ENCODE assay signal across 11 cellular contexts in the genomic region with DNA sequence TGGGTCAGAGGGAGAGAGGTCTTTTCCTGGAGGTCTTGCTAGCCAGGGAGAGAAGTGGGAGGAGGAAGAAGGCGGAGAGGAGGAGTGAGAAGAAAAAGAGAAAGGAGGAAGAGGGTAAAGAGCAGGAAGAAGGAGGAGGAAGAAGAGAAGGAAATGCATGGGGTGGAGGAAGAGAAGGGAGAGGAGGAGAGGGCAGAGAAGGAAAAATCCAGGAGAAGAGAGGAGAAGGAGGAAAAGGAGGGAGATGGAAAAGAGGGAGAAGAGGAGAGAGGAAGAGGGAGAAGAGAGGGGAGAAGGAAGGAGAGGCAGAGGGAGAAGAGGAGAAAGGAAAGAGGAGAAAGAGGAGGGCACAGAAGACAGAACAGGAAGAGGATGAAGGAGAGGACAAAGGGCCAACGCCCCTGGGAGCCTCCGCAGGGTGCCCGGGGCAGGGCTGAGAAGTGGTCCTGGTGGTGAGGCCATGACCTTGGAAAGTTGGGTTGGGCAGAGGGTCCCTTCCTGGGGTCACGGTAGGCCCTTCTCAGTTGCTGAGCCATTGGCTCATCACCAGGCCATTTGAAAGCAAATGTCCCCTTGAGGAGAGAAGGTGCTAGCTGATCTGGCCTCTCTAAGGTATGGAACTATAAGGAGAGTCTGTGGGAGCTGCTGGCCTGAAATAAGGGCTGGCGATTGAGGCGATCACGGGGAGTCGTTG. TPM values are rescaled to one million over a fixed set of nuclear protein-coding genes. Genes with fewer than 3 reads are reported as not detected.
DNase-seq lines count a peak whose midpoint lies in the region; ATAC-seq, FAIRE-seq and TF ChIP-seq lines count a peak whose summit lies in the region.
"Had no signal": no experiment of that assay in that cellular context is flagged by ENCODE, and none has a peak within 500 bp of the region (broad histone marks: within the 10 kb centered on the region; RNA-seq: fewer than 3 reads in every experiment).

No MANE protein-coding gene starts in this region.

- H3K79me1 ChIP-seq in mesenchymal stem cell (replicated peaks; ENCODE audit: low read length, poor library complexity, severe bottlenecking) = peaks cover 3% of the 10 kb centered on the region

- peak overlapping the region in 1 of 2 experiments; percentile 84 for H3K14ac ChIP-seq in mesenchymal stem cell (ENCODE audit: low read length in 2 of 2)

- no peak for ATAC-seq in HepG2
- no peak for ATAC-seq in right lobe of liver
- no peak for ATAC-seq in upper lobe of right lung

- 63% methylated on average over 5 of the region's 9 CpGs for WGBS in HepG2 (ENCODE audit: low lambda C conversion rate)
- 44% methylated on average over 7 of the region's 9 CpGs for WGBS in right lobe of liver (ENCODE audit: insufficient coverage, low coverage, low lambda C conversion rate, missing lambda C conversion rate)
- 62% methylated on average over 9 of the region's 9 CpGs for WGBS in mesenchymal stem cell
- 59 to 60% methylated on average over 9 of the region's 9 CpGs for WGBS in lower leg skin, 2 donors

- no peak overlapping the region for H3K27ac Mint-ChIP-seq in astrocyte (ENCODE audit: unreplicated experiment)

- H3K27me3 ChIP-seq in HepG2 (ENCODE audit: control insufficient read depth in 1 of 2, insufficient read depth in 2 of 2, low read length in 2 of 2) (peaks cover 0 to 15% of the 10 kb centered on the region in 2 experiments; a peak in 2 of 5 replicates), right lobe of liver (no peaks in the 10 kb centered on the region), astrocyte (ENCODE audit: insufficient read depth, low read length) (peaks cover 9% of the 10 kb centered on the region), mesenchymal stem cell (ENCODE audit: control insufficient read depth in 1 of 2, insufficient read depth in 1 of 2, low read length in 2 of 2) (peaks cover 37 to 54% of the 10 kb centered on the region in 2 experiments), upper lobe of right lung (no peaks in the 10 kb centered on the region)

- H2AFZ ChIP-seq in HepG2 (ENCODE audit: low read length) (no peak overlapping the region), astrocyte (ENCODE audit: low read depth, low read length) (peak overlapping the region; percentile 5), mesenchymal stem cell (ENCODE audit: low read depth, low read length) (no peak overlapping the region)

- no peak overlapping the region for H3K23ac ChIP-seq in mesenchymal stem cell (ENCODE audit: low read length in 2 of 2)

- peak overlapping the region; percentile 46 to 84 (median 81); a peak in 4 of 6 replicates for H3K4me3 ChIP-seq in HepG2 (replicated peaks in 1 of 3; ENCODE audit: insufficient read depth in 1 of 3, low read depth in 2 of 3, low read length in 3 of 3)
- peak overlapping the region in 1 of 3 donors; percentile 37 for H3K4me3 ChIP-seq in right lobe of liver
- no peak overlapping the region for H3K4me3 ChIP-seq in astrocyte (ENCODE audit: insufficient read depth, low read depth, low read length)
- no peak overlapping the region for H3K4me3 ChIP-seq in mesenchymal stem cell (ENCODE audit: insufficient read depth in 1 of 2, low read depth in 1 of 2, low read length in 2 of 2)
- H3K4me3 ChIP-seq in upper lobe of right lung = peak overlapping the region; percentile 60
- H3K4me3 ChIP-seq in lower leg skin (ENCODE audit: low read depth, poor library complexity, severe bottlenecking) = no peak overlapping the region

- peak overlapping the region; percentile 77 for H3K4me3 Mint-ChIP-seq in astrocyte (ENCODE audit: unreplicated experiment)

- DNase-seq in HepG2 (ENCODE audit: low spot score) (no peak), right lobe of liver (no peak), astrocyte (ENCODE audit: low read depth) (no peak), mesenchymal stem cell (no peak), upper lobe of right lung (no peak), lower leg skin (ENCODE audit: low spot score in 2 of 2) (no peak), HK-2 (ENCODE audit: unreplicated experiment) (no peak), DMS79 (lab: John Stamatoyannopoulos, UW) (no peak)
- DNase-seq: hippocampal formation, NCI-H1105 had no signal

- TF ChIP-seq CTCF in HepG2 (CRISPR knock-in tag; IDR thresholded peaks at IDR 0.05) (no peak), right lobe of liver (IDR thresholded peaks at IDR 0.05) (no peak), astrocyte (IDR thresholded peaks at IDR 0.05; ENCODE audit: insufficient read depth, low read depth, low read length) (no peak), upper lobe of right lung (IDR thresholded peaks at IDR 0.05) (no peak), lower leg skin (IDR thresholded peaks at IDR 0.05) (no peak)

- no peak overlapping the region for H3K4ac ChIP-seq in mesenchymal stem cell (ENCODE audit: low read depth in 1 of 2, low read length in 2 of 2)

- no TSS peak for BruUV-seq in HepG2 (replicated peaks; lab: Mats Ljungman, UMichigan)

- peaks cover 42% of the 10 kb centered on the region for H3K27me3 Mint-ChIP-seq in astrocyte (ENCODE audit: low read depth, unreplicated experiment)

- peak overlapping the region in 1 of 2 experiments; percentile 9 for H3K18ac ChIP-seq in mesenchymal stem cell (ENCODE audit: low read depth in 1 of 2, low read length in 2 of 2)

- H2BK15ac ChIP-seq in mesenchymal stem cell (ENCODE audit: low read depth, poor library complexity, severe bottlenecking) = peak overlapping the region; percentile 30

- TF ChIP-seq POLR2A in HepG2 (IDR thresholded peaks at IDR 0.05; ENCODE audit: insufficient read depth in 1 of 2, low read depth in 2 of 2, low read length in 2 of 2) (no peak), right lobe of liver (IDR thresholded peaks at IDR 0.05) (no peak), lower leg skin (IDR thresholded peaks at IDR 0.05) (no peak)

- H3K9me3 ChIP-seq in HepG2 (ENCODE audit: low read length) = no peaks in the 10 kb centered on the region
- no peaks in the 10 kb centered on the region for H3K9me3 ChIP-seq in right lobe of liver
- no peaks in the 10 kb centered on the region for H3K9me3 ChIP-seq in astrocyte (ENCODE audit: insufficient read depth, low read depth, low read length)
- H3K9me3 ChIP-seq in mesenchymal stem cell (ENCODE audit: control insufficient read depth, low read length) = no peaks in the 10 kb centered on the region
- H3K9me3 ChIP-seq in upper lobe of right lung = no peaks in the 10 kb centered on the region

- peaks cover 13% of the 10 kb centered on the region for H3K4me1 Mint-ChIP-seq in astrocyte (ENCODE audit: low read depth, unreplicated experiment)

- TF ChIP-seq RAD21 in HepG2 (CRISPR knock-in tag; IDR thresholded peaks at IDR 0.05) = no peak

- H3K79me2 ChIP-seq in HepG2 (ENCODE audit: insufficient read depth, low read length) (peaks cover 7% of the 10 kb centered on the region), astrocyte (ENCODE audit: insufficient read depth, low read length) (no peaks in the 10 kb centered on the region)

- in situ Hi-C loops in HepG2 (cut with HindIII; ENCODE audit: extremely low pct_ligation_motif_present, low pct_unique_long_range_greater_than_20kb) = no loop called here

- POLR2A ChIA-PET in HepG2 (lab: Yijun Ruan, JAX) = interaction anchor here (0.9 to 1.5 kb wide), 3 partner anchors 17 to 57 kb away, joined by 3 to 4 read pairs (median 3); no protein-coding TSS in a partner anchor

- peaks cover 2% of the 10 kb centered on the region for H3K9me3 Mint-ChIP-seq in astrocyte (ENCODE audit: unreplicated experiment)

- no peak overlapping the region for H2BK5ac ChIP-seq in mesenchymal stem cell (ENCODE audit: low read depth, low read length, poor library complexity, severe bottlenecking)

- no peak overlapping the region for H4K8ac ChIP-seq in mesenchymal stem cell (ENCODE audit: low read length)

- FAIRE-seq in HepG2 (lab: Jason Lieb, UNC) = no peak
- FAIRE-seq in astrocyte (lab: Jason Lieb, UNC) = no peak

- H3K27ac ChIP-seq in HepG2 (ENCODE audit: extremely low read length, insufficient read depth, low read length) (no peak overlapping the region), right lobe of liver (no peak overlapping the region), astrocyte (ENCODE audit: low read depth, low read length) (no peak overlapping the region), mesenchymal stem cell (ENCODE audit: low read length, poor library complexity, severe bottlenecking) (no peak overlapping the region), upper lobe of right lung (no peak overlapping the region)

- intact Hi-C loops in HepG2 (cut with micrococcal nuclease; ENCODE audit: unreplicated experiment) = loop anchor here (1.0 kb wide), 1 partner anchor 33 kb away; no protein-coding TSS in a partner anchor
- intact Hi-C loops in right lobe of liver (cut with DNase I) = no loop called here
- intact Hi-C loops in upper lobe of right lung (cut with DNase I) = no loop called here
- intact Hi-C loops in lower leg skin (cut with DNase I; ENCODE audit: low total_unique reads) = no loop called here

- H4K20me1 ChIP-seq in HepG2 (ENCODE audit: insufficient read depth, low read length) = no peaks in the 10 kb centered on the region
- no peaks in the 10 kb centered on the region for H4K20me1 ChIP-seq in astrocyte (ENCODE audit: insufficient read depth, low read length)

- H3K36me3 ChIP-seq in HepG2 (replicated peaks in 1 of 2; ENCODE audit: control insufficient read depth in 1 of 2, insufficient read depth in 2 of 2, low read length in 2 of 2) (no peaks in the 10 kb centered on the region), right lobe of liver (no peaks in the 10 kb centered on the region), astrocyte (ENCODE audit: insufficient read depth, low read length) (no peaks in the 10 kb centered on the region), mesenchymal stem cell (ENCODE audit: control insufficient read depth in 1 of 2, insufficient read depth in 2 of 2, low read depth in 1 of 2, low read length in 2 of 2) (no peaks in the 10 kb centered on the region), upper lobe of right lung (no peaks in the 10 kb centered on the region)

- TF ChIP-seq EP300 in HepG2 (IDR thresholded peaks at IDR 0.05; ENCODE audit: low read depth in 2 of 2, low read length in 2 of 2) = no peak
- no peak for TF ChIP-seq EP300 in HepG2 (CRISPR knock-in tag; IDR thresholded peaks at IDR 0.05; ENCODE audit: borderline replicate concordance)

- H4K91ac ChIP-seq in mesenchymal stem cell (ENCODE audit: low read length) = peak overlapping the region; percentile 29

- H3K4me1 ChIP-seq in HepG2 (ENCODE audit: insufficient read depth, low read length) = peaks cover 83% of the 10 kb centered on the region
- peaks cover 0 to 11% (median 0%) of the 10 kb centered on the region in 4 donors for H3K4me1 ChIP-seq in right lobe of liver
- H3K4me1 ChIP-seq in astrocyte (ENCODE audit: insufficient read depth, low read length) = peaks cover 15% of the 10 kb centered on the region
- peaks cover 36% of the 10 kb centered on the region for H3K4me1 ChIP-seq in mesenchymal stem cell (ENCODE audit: control insufficient read depth, insufficient read depth, low read depth, low read length)
- H3K4me1 ChIP-seq in upper lobe of right lung = peaks cover 34% of the 10 kb centered on the region

- no peaks in the 10 kb centered on the region for H3K36me3 Mint-ChIP-seq in astrocyte (ENCODE audit: low read depth, unreplicated experiment)

- H3K9ac ChIP-seq in HepG2 (ENCODE audit: insufficient read depth, low read depth, low read length) (peak overlapping the region; percentile 28; the same call in 1 of the 2 replicates), astrocyte (ENCODE audit: low read length) (no peak overlapping the region), mesenchymal stem cell (ENCODE audit: low read length) (no peak overlapping the region)

- no peak overlapping the region for H2AK5ac ChIP-seq in mesenchymal stem cell (ENCODE audit: low read length, severe bottlenecking)

- CTCF ChIA-PET in HepG2 (lab: Yijun Ruan, JAX; ENCODE audit: low intra/inter-chr PET ratio, low total read pairs) = interaction anchor here (1.2 to 3.0 kb wide), 2 partner anchors 32 to 35 kb away, joined by 10 to 22 read pairs; no protein-coding TSS in a partner anchor

- H3K4me2 ChIP-seq in HepG2 (ENCODE audit: low read depth, low read length) (peak overlapping the region; percentile 85), astrocyte (ENCODE audit: low read length) (peak overlapping the region; percentile 83), mesenchymal stem cell (ENCODE audit: low read length, poor library complexity, severe bottlenecking) (no peak overlapping the region)

- no peak overlapping the region for H2BK120ac ChIP-seq in mesenchymal stem cell (ENCODE audit: low read depth, low read length)

- H2BK12ac ChIP-seq in mesenchymal stem cell (ENCODE audit: low read length in 2 of 2) = peak overlapping the region in 1 of 2 experiments; percentile 37

RNA-seq across cellular contexts. Expression of gene SEMA3F, which starts 1.2 kb away (rescaled TPM):
- total RNA-seq in HepG2 (2016; rRNA removed; fragmentation: Illumina TruSeq; extraction: Trizol) (3.6 and 7.6 TPM in 2 replicates), right lobe of liver (1 to 10 TPM; 1.2 to 5.9 (median 4.2) TPM), astrocyte (5.1 and 6.6 TPM in 2 replicates), upper lobe of right lung (65.6 TPM), lower leg skin (100 to 1,000 TPM; 106 to 151 (median 120) TPM)
- total RNA-seq in HepG2 (2016; cell fraction: cytosol; rRNA removed; fragmentation: Illumina TruSeq; extraction: Trizol; ENCODE audit: low read depth) = 1.5 and 1.7 TPM in 2 replicates
- 3.6 and 8.8 TPM in 2 replicates for total RNA-seq in HepG2 (2016; cell fraction: insoluble cytoplasmic fraction; rRNA removed; fragmentation: Illumina TruSeq; extraction: Trizol)
- total RNA-seq in HepG2 (2016; cell fraction: membrane; rRNA removed; fragmentation: Illumina TruSeq; extraction: Trizol) = 4.9 and 5.4 TPM in 2 replicates
- 8.8 and 9.1 TPM in 2 replicates for total RNA-seq in HepG2 (2016; cell fraction: nucleus; rRNA removed; fragmentation: Illumina TruSeq; extraction: Trizol)
- 14.8 and 17.2 TPM in 2 replicates for polyA plus RNA-seq in HepG2 (2011; rRNA removed)
- 13.5 and 13.7 TPM in 2 replicates for polyA plus RNA-seq in HepG2 (2011; cell fraction: cytosol; rRNA removed)
- 22.1 and 33.2 TPM in 2 replicates for polyA plus RNA-seq in HepG2 (2011; cell fraction: nucleus; rRNA removed)
- polyA plus RNA-seq in HepG2 (2012) = 9.5 and 12.9 TPM in 2 replicates
- polyA plus RNA-seq in HepG2 (2016; cell fraction: cytosol; fragmentation: Illumina TruSeq; extraction: Trizol; ENCODE audit: low read depth) = 2.0 and 2.5 TPM in 2 replicates
- polyA plus RNA-seq in HepG2 (2016; cell fraction: insoluble cytoplasmic fraction; fragmentation: Illumina TruSeq; extraction: Trizol; ENCODE audit: low read depth) = 6.6 and 7.1 TPM in 2 replicates
- polyA plus RNA-seq in HepG2 (2016; cell fraction: membrane; fragmentation: Illumina TruSeq; extraction: Trizol; ENCODE audit: low read depth) = 5.8 and 6.2 TPM in 2 replicates
- 22.2 and 24.9 TPM in 2 replicates for polyA plus RNA-seq in HepG2 (2016; cell fraction: nucleus; fragmentation: Illumina TruSeq; extraction: Trizol; ENCODE audit: insufficient read depth, low read depth)
- 63.3 and 65.7 TPM in 2 replicates for polyA minus RNA-seq in HepG2 (2011; rRNA and poly(A)+ RNA removed; ENCODE audit: low replicate concordance)
- 14.4 and 15.7 TPM in 2 replicates for polyA minus RNA-seq in HepG2 (2011; cell fraction: cytosol; rRNA and poly(A)+ RNA removed)
- polyA minus RNA-seq in HepG2 (2011; cell fraction: nucleus; rRNA and poly(A)+ RNA removed) = 7.2 and 9.3 TPM in 2 replicates
- 23.6 TPM for polyA plus RNA-seq in mesenchymal stem cell (2013, experiment 1 of 2)
- 23.0 TPM for polyA plus RNA-seq in mesenchymal stem cell (2013, experiment 2 of 2)

RNA-seq across cellular contexts. Expression of gene GNAT1, which starts 37.5 kb away (rescaled TPM):
- total RNA-seq in HepG2 (2016; rRNA removed; fragmentation: Illumina TruSeq; extraction: Trizol) (0.15 TPM in 1 of 2 replicates, not detected in the other), right lobe of liver (under 1 TPM in 1 of 6 experiments, not detected in 5; 0.07 TPM), astrocyte (not detected in 2 replicates), upper lobe of right lung (not detected), lower leg skin (not detected)
- 1.8 and 2.0 TPM in 2 replicates for total RNA-seq in HepG2 (2016; cell fraction: cytosol; rRNA removed; fragmentation: Illumina TruSeq; extraction: Trizol; ENCODE audit: low read depth)
- total RNA-seq in HepG2 (2016; cell fraction: insoluble cytoplasmic fraction; rRNA removed; fragmentation: Illumina TruSeq; extraction: Trizol) = 0.09 and 0.28 TPM in 2 replicates
- total RNA-seq in HepG2 (2016; cell fraction: membrane; rRNA removed; fragmentation: Illumina TruSeq; extraction: Trizol) = 0.87 and 1.1 TPM in 2 replicates
- total RNA-seq in HepG2 (2016; cell fraction: nucleus; rRNA removed; fragmentation: Illumina TruSeq; extraction: Trizol) = 0.25 and 0.44 TPM in 2 replicates
- polyA plus RNA-seq in HepG2 (2011; rRNA removed) = 0.03 TPM in 1 of 2 replicates, not detected in the other
- polyA plus RNA-seq in HepG2 (2011; cell fraction: cytosol; rRNA removed) = not detected in 2 replicates
- 0.14 and 0.33 TPM in 2 replicates for polyA plus RNA-seq in HepG2 (2011; cell fraction: nucleus; rRNA removed)
- polyA plus RNA-seq in HepG2 (2012) = 0.08 TPM in 1 of 2 replicates, not detected in the other
- not detected in 2 replicates for polyA plus RNA-seq in HepG2 (2016; cell fraction: cytosol; fragmentation: Illumina TruSeq; extraction: Trizol; ENCODE audit: low read depth)
- polyA plus RNA-seq in HepG2 (2016; cell fraction: insoluble cytoplasmic fraction; fragmentation: Illumina TruSeq; extraction: Trizol; ENCODE audit: low read depth) = not detected in 2 replicates
- not detected in 2 replicates for polyA plus RNA-seq in HepG2 (2016; cell fraction: membrane; fragmentation: Illumina TruSeq; extraction: Trizol; ENCODE audit: low read depth)
- 0.31 TPM in 1 of 2 replicates, not detected in the other for polyA plus RNA-seq in HepG2 (2016; cell fraction: nucleus; fragmentation: Illumina TruSeq; extraction: Trizol; ENCODE audit: insufficient read depth, low read depth)
- polyA minus RNA-seq in HepG2 (2011; rRNA and poly(A)+ RNA removed; ENCODE audit: low replicate concordance) = 0.47 and 2.3 TPM in 2 replicates
- 0.26 TPM in 1 of 2 replicates, not detected in the other for polyA minus RNA-seq in HepG2 (2011; cell fraction: cytosol; rRNA and poly(A)+ RNA removed)
- 1.2 and 1.5 TPM in 2 replicates for polyA minus RNA-seq in HepG2 (2011; cell fraction: nucleus; rRNA and poly(A)+ RNA removed)
- not detected for polyA plus RNA-seq in mesenchymal stem cell (2013, experiment 1 of 2)
- not detected for polyA plus RNA-seq in mesenchymal stem cell (2013, experiment 2 of 2)
- total RNA-seq: urinary bladder had no signal
- polyA plus RNA-seq: urinary bladder had no signal

RNA-seq across cellular contexts. Expression of gene SLC38A3, which starts 51.1 kb away (rescaled TPM):
- 14.3 and 29.8 TPM in 2 replicates for total RNA-seq in HepG2 (2016; rRNA removed; fragmentation: Illumina TruSeq; extraction: Trizol)
- total RNA-seq in HepG2 (2016; cell fraction: cytosol; rRNA removed; fragmentation: Illumina TruSeq; extraction: Trizol; ENCODE audit: low read depth) = 9.4 and 12.0 TPM in 2 replicates
- total RNA-seq in HepG2 (2016; cell fraction: insoluble cytoplasmic fraction; rRNA removed; fragmentation: Illumina TruSeq; extraction: Trizol) = 14.3 and 31.3 TPM in 2 replicates
- total RNA-seq in HepG2 (2016; cell fraction: membrane; rRNA removed; fragmentation: Illumina TruSeq; extraction: Trizol) = 13.7 and 15.1 TPM in 2 replicates
- total RNA-seq in HepG2 (2016; cell fraction: nucleus; rRNA removed; fragmentation: Illumina TruSeq; extraction: Trizol) = 51.2 and 60.9 TPM in 2 replicates
- polyA plus RNA-seq in HepG2 (2011; rRNA removed) = 164 and 247 TPM in 2 replicates
- 69.6 and 77.8 TPM in 2 replicates for polyA plus RNA-seq in HepG2 (2011; cell fraction: cytosol; rRNA removed)
- polyA plus RNA-seq in HepG2 (2011; cell fraction: nucleus; rRNA removed) = 645 and 755 TPM in 2 replicates
- polyA plus RNA-seq in HepG2 (2012) = 101 and 126 TPM in 2 replicates
- polyA plus RNA-seq in HepG2 (2016; cell fraction: cytosol; fragmentation: Illumina TruSeq; extraction: Trizol; ENCODE audit: low read depth) = 7.3 and 7.5 TPM in 2 replicates
- polyA plus RNA-seq in HepG2 (2016; cell fraction: insoluble cytoplasmic fraction; fragmentation: Illumina TruSeq; extraction: Trizol; ENCODE audit: low read depth) = 17.2 and 22.9 TPM in 2 replicates
- polyA plus RNA-seq in HepG2 (2016; cell fraction: membrane; fragmentation: Illumina TruSeq; extraction: Trizol; ENCODE audit: low read depth) = 12.8 and 13.7 TPM in 2 replicates
- polyA plus RNA-seq in HepG2 (2016; cell fraction: nucleus; fragmentation: Illumina TruSeq; extraction: Trizol; ENCODE audit: insufficient read depth, low read depth) = 146 and 148 TPM in 2 replicates
- polyA minus RNA-seq in HepG2 (2011; rRNA and poly(A)+ RNA removed; ENCODE audit: low replicate concordance) = 0.14 and 257 TPM in 2 replicates
- polyA minus RNA-seq in HepG2 (2011; cell fraction: cytosol; rRNA and poly(A)+ RNA removed) = 61.1 and 83.0 TPM in 2 replicates
- 113 and 140 TPM in 2 replicates for polyA minus RNA-seq in HepG2 (2011; cell fraction: nucleus; rRNA and poly(A)+ RNA removed)
- total RNA-seq in right lobe of liver = 100 to 1,000 TPM in 4 of 6 experiments, 10 to 100 TPM in 2; 77.7 to 311 (median 190) TPM
- total RNA-seq in astrocyte = 0.68 and 1.9 TPM in 2 replicates
- 0.01 TPM for polyA plus RNA-seq in mesenchymal stem cell (2013, experiment 1 of 2)
- 0.03 TPM for polyA plus RNA-seq in mesenchymal stem cell (2013, experiment 2 of 2)
- total RNA-seq in upper lobe of right lung = not detected
- under 1 TPM in 1 of 4 donors, not detected in 3; 0.62 TPM for total RNA-seq in lower leg skin

Comparison
In these comparisons a context has a peak if more than half of its experiments do, and no peak if none do; other contexts are left out.
1. H3K4me3 ChIP-seq: peak in HepG2 (3 of 3) and upper lobe of right lung (single experiment); none in astrocyte (single experiment), mesenchymal stem cell (0 of 2) and lower leg skin (single experiment).